Comparison of ENCODE assay signal across 8 cellular contexts in genomic region chr2:65435625-65436168, GRCh38. TPM values are rescaled to one million over a fixed set of nuclear protein-coding genes. Genes with fewer than 3 reads are reported as not detected.
DNase-seq lines count a peak whose midpoint lies in the region; ATAC-seq and TF ChIP-seq lines count a peak whose summit lies in the region.

No MANE protein-coding gene starts in this region.

- H3K27ac ChIP-seq in neutrophil: peak overlapping the region; percentile 85
- H3K27ac ChIP-seq in upper lobe of right lung: peak overlapping the region; percentile 95

- no peaks in the 10 kb centered on the region for H3K9me2 ChIP-seq in Loucy (replicated peaks; ENCODE audit: low read depth, low read length)

- ATAC-seq in GM21423 (IDR thresholded peaks at IDR 0.05; ENCODE audit: unreplicated experiment) (peak; percentile 25), upper lobe of right lung (peak; percentile 76)

- no peaks in the 10 kb centered on the region for H3K79me2 ChIP-seq in Loucy (ENCODE audit: insufficient read depth, low read length)

- H3K27me3 ChIP-seq in Loucy (ENCODE audit: insufficient read depth, low read length, poor library complexity, severe bottlenecking) (peaks cover 6% of the 10 kb centered on the region), adipocyte (replicated peaks; ENCODE audit: control insufficient read depth, insufficient read depth, low read length) (no peaks in the 10 kb centered on the region), neutrophil (peaks cover 55% of the 10 kb centered on the region), upper lobe of right lung (no peaks in the 10 kb centered on the region)

- H3K9ac ChIP-seq in Loucy (ENCODE audit: low read depth, low read length, poor library complexity, severe bottlenecking) (peak overlapping the region; percentile 64), adipocyte (ENCODE audit: low read length) (peak overlapping the region; percentile 91)

- peak overlapping the region; percentile 84 for H2AFZ ChIP-seq in Loucy (ENCODE audit: low read length)

- H3K4me3 ChIP-seq in Loucy (ENCODE audit: low read length, poor library complexity, severe bottlenecking) (peak overlapping the region; percentile 80), adipocyte (ENCODE audit: low read length) (peak overlapping the region; percentile 86), neutrophil (ENCODE audit: low read depth in 1 of 2, low read length in 1 of 2) (peak overlapping the region; percentile 80 to 83), upper lobe of right lung (peak overlapping the region; percentile 67)

- DNase-seq in COLO668 (lab: John Stamatoyannopoulos, UW; ENCODE audit: unreplicated experiment) (peak; percentile 91), SHP77 (lab: John Stamatoyannopoulos, UW) (peak; percentile 79 to 83), adipocyte (ENCODE audit: low read depth) (peak; percentile 96), head of caudate nucleus (peak; percentile 62 to 94 (median 86)), upper lobe of right lung (peak; percentile 93)

- H4K20me1 ChIP-seq in Loucy (ENCODE audit: insufficient read depth, low read length, poor library complexity, severe bottlenecking): no peaks in the 10 kb centered on the region

- peak overlapping the region; percentile 94 for H3K4me2 ChIP-seq in Loucy (ENCODE audit: low read depth, low read length, poor library complexity, severe bottlenecking)

- intact Hi-C loops in head of caudate nucleus (cut with DNase I): loop anchor here (10.0 kb wide), 4 partner anchors 129 to 301 kb away; partner anchors contain the start of gene RAB1A
- intact Hi-C loops in upper lobe of right lung (cut with DNase I): no loop called here

- H3K9me3 ChIP-seq in Loucy (ENCODE audit: insufficient read depth, low read depth, low read length) (no peaks in the 10 kb centered on the region), adipocyte (ENCODE audit: control insufficient read depth, low read length) (no peaks in the 10 kb centered on the region), neutrophil (no peaks in the 10 kb centered on the region), upper lobe of right lung (no peaks in the 10 kb centered on the region)

- H3F3A ChIP-seq in Loucy (ENCODE audit: low read depth): peaks cover 7% of the 10 kb centered on the region; the same call in 1 of the 2 replicates

- H3K36me3 ChIP-seq in Loucy (ENCODE audit: insufficient read depth, low read length): no peaks in the 10 kb centered on the region
- H3K36me3 ChIP-seq in adipocyte (ENCODE audit: control insufficient read depth, insufficient read depth, low read length, severe bottlenecking): no peaks in the 10 kb centered on the region
- H3K36me3 ChIP-seq in neutrophil: no peaks in the 10 kb centered on the region
- no peaks in the 10 kb centered on the region for H3K36me3 ChIP-seq in upper lobe of right lung

- TF ChIP-seq CTCF in Loucy (conservative IDR thresholded peaks at IDR 0.05; ENCODE audit: low read length): no peak
- no peak for TF ChIP-seq CTCF in neutrophil (IDR thresholded peaks at IDR 0.05)
- peak; percentile 16 for TF ChIP-seq CTCF in upper lobe of right lung (IDR thresholded peaks at IDR 0.05)

- H3K4me1 ChIP-seq in Loucy (ENCODE audit: insufficient read depth, low read length, poor library complexity, severe bottlenecking) (peaks cover 17% of the 10 kb centered on the region), adipocyte (ENCODE audit: control insufficient read depth, insufficient read depth, low read length) (peaks cover 16% of the 10 kb centered on the region), neutrophil (ENCODE audit: control insufficient read depth in 1 of 2, insufficient read depth in 1 of 2, low read depth in 1 of 2, low read length in 1 of 2) (peaks cover 20 to 29% of the 10 kb centered on the region in 2 experiments), upper lobe of right lung (peaks cover 16% of the 10 kb centered on the region)

RNA-seq across cellular contexts. Expression of gene SPRED2, which starts 3.3 kb away (rescaled TPM):
- 56.9 TPM for total RNA-seq in upper lobe of right lung

Comparison
In these comparisons a context has a peak if more than half of its experiments do, and no peak if none do; other contexts are left out.
1. Peak in every context shown above with its lines: DNase-seq, ATAC-seq, H3K4me3 ChIP-seq and H3K27ac ChIP-seq.